Comparison of ENCODE assay signal across 8 cellular contexts in the genomic region with DNA sequence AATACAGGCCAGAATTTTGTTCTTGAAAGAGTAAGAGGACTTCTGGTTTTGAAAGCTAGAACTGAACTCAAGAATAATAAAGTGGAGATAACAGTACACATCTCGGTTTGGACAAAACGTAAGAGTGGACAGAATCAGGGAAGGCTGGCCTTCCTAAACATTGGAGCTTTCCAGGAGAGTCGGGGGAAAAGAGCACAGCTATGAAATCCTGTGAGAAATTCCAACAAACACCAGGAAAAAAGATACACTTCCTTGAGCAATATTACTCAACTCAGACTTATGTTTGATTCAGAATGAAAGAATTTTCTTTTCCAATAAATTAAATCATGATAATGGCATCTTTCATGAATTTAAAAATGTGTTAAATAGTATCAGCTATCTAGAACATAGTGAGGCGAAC. TPM values are rescaled to one million over a fixed set of nuclear protein-coding genes. Genes with fewer than 3 reads are reported as not detected.
DNase-seq lines count a peak whose midpoint lies in the region; ATAC-seq and TF ChIP-seq lines count a peak whose summit lies in the region.

No MANE protein-coding gene starts in this region.

- H3K27me3 ChIP-seq in heart right ventricle (no peaks in the 10 kb centered on the region), aorta (ENCODE audit: control insufficient read depth in 1 of 2, insufficient read depth in 2 of 2, low read length in 1 of 2) (no peaks in the 10 kb centered on the region)

- peak overlapping the region; percentile 75 for H3K27ac Mint-ChIP-seq in chondrocyte (ENCODE audit: unreplicated experiment)

- peak overlapping the region; percentile 34 for H3K4me3 Mint-ChIP-seq in chondrocyte (ENCODE audit: unreplicated experiment)

- H3K4me1 Mint-ChIP-seq in chondrocyte (ENCODE audit: low read depth): peaks cover 18% of the 10 kb centered on the region

- H3K9me3 Mint-ChIP-seq in chondrocyte (ENCODE audit: low read depth): no peaks in the 10 kb centered on the region

- no peaks in the 10 kb centered on the region for H3K36me3 Mint-ChIP-seq in chondrocyte (ENCODE audit: low read depth)

- 42 to 59% methylated on average over 4 of the region's 4 CpGs for WGBS in heart right ventricle, 2 donors
- 2% methylated on average over 4 of the region's 4 CpGs for WGBS in aorta, 2 donors

- intact Hi-C loops in heart right ventricle (cut with DNase I): loop anchor here (1.0 to 10.0 kb wide), 9 partner anchors 142 to 550 kb away; no protein-coding TSS in a partner anchor
- intact Hi-C loops in Right ventricle myocardium inferior (cut with DNase I): loop anchor here (2.0 kb wide), 2 partner anchors 144 to 548 kb away; no protein-coding TSS in a partner anchor
- intact Hi-C loops in aorta (cut with DNase I): loop anchor here (2.0 to 10.0 kb wide), 4 partner anchors 142 to 550 kb away; no protein-coding TSS in a partner anchor

- DNase-seq in heart right ventricle: no peak
- DNase-seq in Right ventricle myocardium inferior (ENCODE audit: missing footprints): no peak
- no peak for DNase-seq in chondrocyte (ENCODE audit: low spot score)
- DNase-seq in myocyte (ENCODE audit: low read depth): peak; percentile 40
- no peak for DNase-seq in aorta
- DNase-seq in hippocampal formation (lab: John Stamatoyannopoulos, UW): no peak
- DNase-seq in NCI-H2081 treated with DMSO at 0.1 percent for 48 hours (lab: John Stamatoyannopoulos, UW): no peak

- H3K4me3 ChIP-seq in heart right ventricle: peak overlapping the region in 8 of 10 donors; percentile 77 to 91 (median 88)
- H3K4me3 ChIP-seq in aorta (ENCODE audit: low read length in 2 of 2): peak overlapping the region in 1 of 2 donors; percentile 96

- H3K4me1 ChIP-seq in heart right ventricle (peaks cover 0 to 21% (median 8%) of the 10 kb centered on the region in 9 donors), aorta (ENCODE audit: control insufficient read depth in 1 of 2, insufficient read depth in 2 of 2, low read length in 2 of 2) (peaks cover 0 to 4% of the 10 kb centered on the region in 2 donors)

- H3K27me3 Mint-ChIP-seq in chondrocyte (ENCODE audit: low read depth): no peaks in the 10 kb centered on the region

- ATAC-seq in heart right ventricle (no peak), Right ventricle myocardium inferior (no peak), aorta (ENCODE audit: low FRiP score) (no peak), GM21447 (IDR thresholded peaks at IDR 0.05; ENCODE audit: unreplicated experiment) (no peak)

- H3K36me3 ChIP-seq in heart right ventricle: no peaks in the 10 kb centered on the region
- H3K36me3 ChIP-seq in aorta (ENCODE audit: control insufficient read depth in 1 of 2, insufficient read depth in 2 of 2, low read length in 1 of 2): no peaks in the 10 kb centered on the region

- TF ChIP-seq CTCF in heart right ventricle (IDR thresholded peaks at IDR 0.05) (no peak), chondrocyte (IDR thresholded peaks at IDR 0.05) (no peak)

- peak overlapping the region in 9 of 10 donors; percentile 92 to 100 (median 99) for H3K27ac ChIP-seq in heart right ventricle
- H3K27ac ChIP-seq in aorta (ENCODE audit: low read depth in 1 of 2, low read length in 2 of 2): peak overlapping the region; percentile 28 to 44

- no peaks in the 10 kb centered on the region for H3K9me3 ChIP-seq in heart right ventricle
- H3K9me3 ChIP-seq in aorta (ENCODE audit: control insufficient read depth, low read length): no peaks in the 10 kb centered on the region

RNA-seq across cellular contexts. Expression of a gene that starts 1.1 kb away (rescaled TPM):
- total RNA-seq in heart right ventricle (10 to 100 TPM in 2 of 10 donors, 1 to 10 TPM in 8; 6.1 to 21.4 (median 9.0) TPM), Right ventricle myocardium inferior (7.4 TPM), chondrocyte (7.2 to 13.9 TPM (median 7.5 TPM) in 3 replicates), myocyte (29.4 and 32.9 TPM in 2 replicates), aorta (10 to 100 TPM; 20.0 to 36.5 TPM)
- polyA plus RNA-seq in heart right ventricle (1 to 10 TPM; 2.6 to 4.1 TPM), aorta (10 to 100 TPM in 1 of 2 donors, 1 to 10 TPM in 1; 7.6 to 35.1 TPM)
- 11.3 TPM for polyA plus RNA-seq in myocyte (2012)

RNA-seq across cellular contexts. Expression of a gene that starts 49.0 kb away (rescaled TPM):
- total RNA-seq in heart right ventricle (under 1 TPM in 1 of 10 donors, not detected in 9; 0.14 TPM), Right ventricle myocardium inferior (not detected), chondrocyte (not detected in 3 replicates), myocyte (0.99 and 3.1 TPM in 2 replicates), aorta (under 1 TPM in 1 of 2 donors, not detected in 1; 0.42 TPM)
- polyA plus RNA-seq in heart right ventricle (under 1 TPM in 1 of 2 donors, not detected in 1; 0.03 TPM), aorta (1 to 10 TPM in 1 of 2 donors, under 1 TPM in 1; 0.41 to 5.9 TPM)
- polyA plus RNA-seq in myocyte (2012): 0.29 TPM
